Comparison of ENCODE assay signal across 1 cellular context in the genomic region with DNA sequence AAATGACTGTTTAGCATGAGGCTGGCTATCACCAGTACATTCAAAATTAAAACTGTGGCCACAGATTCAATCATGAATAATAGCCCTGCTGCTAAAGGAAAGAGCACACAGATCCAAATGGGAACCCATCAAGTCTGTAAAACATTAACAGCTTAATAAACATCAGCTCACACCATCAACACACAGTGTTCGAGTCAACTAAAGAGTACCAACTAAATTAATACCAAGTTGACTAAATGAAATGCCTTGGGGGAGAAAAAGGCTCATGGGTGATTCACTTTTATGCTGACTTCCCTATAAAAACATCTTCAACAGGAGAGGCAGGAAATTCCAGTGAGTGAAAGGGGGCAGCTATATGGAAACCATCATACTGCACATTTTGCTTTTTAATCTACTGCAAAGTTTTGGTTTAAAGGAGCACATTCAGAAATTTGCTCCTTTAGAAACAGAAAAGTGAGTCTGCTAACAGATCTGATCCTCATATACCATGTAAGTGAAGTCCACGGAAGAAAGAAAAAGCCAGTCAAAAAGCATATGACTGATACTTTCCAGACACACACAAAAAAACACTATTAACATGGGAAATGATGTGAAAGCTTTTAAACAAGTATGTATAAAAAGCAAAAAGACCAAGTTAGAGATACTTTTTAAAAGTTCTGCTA.
TF ChIP-seq lines count a peak whose summit lies in the region.

No MANE protein-coding gene starts in this region.

TF ChIP-seq in GM23338, 12 proteins besides CTCF, POLR2A, EP300 and RAD21 (continued from another document):
- no peak for TF ChIP-seq POLR2AphosphoS5 (IDR thresholded peaks at IDR 0.05; ENCODE audit: low read depth)
- no peak for TF ChIP-seq ZNF114 (CRISPR knock-in tag; IDR thresholded peaks at IDR 0.05)
- TF ChIP-seq, protein P1, sequence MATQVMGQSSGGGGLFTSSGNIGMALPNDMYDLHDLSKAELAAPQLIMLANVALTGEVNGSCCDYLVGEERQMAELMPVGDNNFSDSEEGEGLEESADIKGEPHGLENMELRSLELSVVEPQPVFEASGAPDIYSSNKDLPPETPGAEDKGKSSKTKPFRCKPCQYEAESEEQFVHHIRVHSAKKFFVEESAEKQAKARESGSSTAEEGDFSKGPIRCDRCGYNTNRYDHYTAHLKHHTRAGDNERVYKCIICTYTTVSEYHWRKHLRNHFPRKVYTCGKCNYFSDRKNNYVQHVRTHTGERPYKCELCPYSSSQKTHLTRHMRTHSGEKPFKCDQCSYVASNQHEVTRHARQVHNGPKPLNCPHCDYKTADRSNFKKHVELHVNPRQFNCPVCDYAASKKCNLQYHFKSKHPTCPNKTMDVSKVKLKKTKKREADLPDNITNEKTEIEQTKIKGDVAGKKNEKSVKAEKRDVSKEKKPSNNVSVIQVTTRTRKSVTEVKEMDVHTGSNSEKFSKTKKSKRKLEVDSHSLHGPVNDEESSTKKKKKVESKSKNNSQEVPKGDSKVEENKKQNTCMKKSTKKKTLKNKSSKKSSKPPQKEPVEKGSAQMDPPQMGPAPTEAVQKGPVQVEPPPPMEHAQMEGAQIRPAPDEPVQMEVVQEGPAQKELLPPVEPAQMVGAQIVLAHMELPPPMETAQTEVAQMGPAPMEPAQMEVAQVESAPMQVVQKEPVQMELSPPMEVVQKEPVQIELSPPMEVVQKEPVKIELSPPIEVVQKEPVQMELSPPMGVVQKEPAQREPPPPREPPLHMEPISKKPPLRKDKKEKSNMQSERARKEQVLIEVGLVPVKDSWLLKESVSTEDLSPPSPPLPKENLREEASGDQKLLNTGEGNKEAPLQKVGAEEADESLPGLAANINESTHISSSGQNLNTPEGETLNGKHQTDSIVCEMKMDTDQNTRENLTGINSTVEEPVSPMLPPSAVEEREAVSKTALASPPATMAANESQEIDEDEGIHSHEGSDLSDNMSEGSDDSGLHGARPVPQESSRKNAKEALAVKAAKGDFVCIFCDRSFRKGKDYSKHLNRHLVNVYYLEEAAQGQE (IDR thresholded peaks at IDR 0.05; ENCODE audit: unreplicated experiment), result no peak
